16 cellular contexts compared by ENCODE assay signal in genomic region chr14:88849717-88850116, GRCh38. TPM values are rescaled to one million over a fixed set of nuclear protein-coding genes. Genes with fewer than 3 reads are reported as not detected.
A peak's percentile ranks its signal among the peaks of the same experiment; 100 is the strongest.
DNase-seq lines count a peak whose midpoint lies in the region; ATAC-seq and TF ChIP-seq lines count a peak whose summit lies in the region.
"Had no signal": no experiment of that assay in that cellular context is flagged by ENCODE, and none has a peak within 500 bp of the region (broad histone marks: within the 10 kb centered on the region; RNA-seq: fewer than 3 reads in every experiment).

No MANE protein-coding gene starts in this region.

- H2AFZ ChIP-seq in GM23248 (no peak overlapping the region), mammary epithelial cell (ENCODE audit: low read depth, low read length) (no peak overlapping the region)

- no TSS peak for BruUV-seq in mammary epithelial cell (replicated peaks; lab: Mats Ljungman, UMichigan)

- in situ Hi-C loops in GM23248 (cut with MboI) (no loop called here), mammary epithelial cell (cut with MboI; ENCODE audit: low sequenced_read_pairs in 2 of 2) (no loop called here)

- H3K9me3 ChIP-seq in GM23248 (ENCODE audit: low read depth) (no peaks in the 10 kb centered on the region), mammary epithelial cell (replicated peaks; ENCODE audit: insufficient read depth, low read length) (no peaks in the 10 kb centered on the region), right cardiac atrium (ENCODE audit: control insufficient read depth, low read length) (no peaks in the 10 kb centered on the region)

- H3K4me3 ChIP-seq in AG10803 (ENCODE audit: low read length) (no peak overlapping the region), GM23248 (no peak overlapping the region), mammary epithelial cell (replicated peaks in 1 of 3; ENCODE audit: insufficient read depth in 1 of 3, low read depth in 2 of 3, low read length in 3 of 3) (no peak overlapping the region), right cardiac atrium (ENCODE audit: low read length) (no peak overlapping the region)

- H3K27me3 ChIP-seq in GM23248 (replicated peaks; ENCODE audit: insufficient read depth) (no peaks in the 10 kb centered on the region), mammary epithelial cell (ENCODE audit: insufficient read depth, low read length) (no peaks in the 10 kb centered on the region), right cardiac atrium (ENCODE audit: control insufficient read depth, insufficient read depth) (no peaks in the 10 kb centered on the region)

- peak overlapping the region; percentile 10; the same call in 1 of the 2 replicates for H3K27ac ChIP-seq in GM23248
- H3K27ac ChIP-seq in mammary epithelial cell (ENCODE audit: insufficient read depth, low read depth, low read length): no peak overlapping the region
- H3K27ac ChIP-seq in right cardiac atrium (ENCODE audit: low read length): no peak overlapping the region

- intact Hi-C loops in mammary epithelial cell (cut with micrococcal nuclease): loop anchor here (2.0 kb wide), 1 partner anchor 25 kb away; the partner anchor contains the start of gene TTC8
- intact Hi-C loops in right cardiac atrium (cut with DNase I): no loop called here

- H4K20me1 ChIP-seq in GM23248 (ENCODE audit: insufficient read depth): no peaks in the 10 kb centered on the region
- no peaks in the 10 kb centered on the region for H4K20me1 ChIP-seq in mammary epithelial cell (ENCODE audit: insufficient read depth, low read length)

- H3K9ac ChIP-seq in GM23248 (no peak overlapping the region), mammary epithelial cell (ENCODE audit: insufficient read depth, low read length) (peak overlapping the region; percentile 6)

- peak; percentile 40 for DNase-seq in AG10803 (ENCODE audit: low read depth)
- DNase-seq in GM23248: peak; percentile 54
- DNase-seq in mammary epithelial cell: no peak
- peak; percentile 24 for DNase-seq in iris pigment epithelial cell (ENCODE audit: low read depth)
- DNase-seq in stimulated activated CD8-positive, alpha-beta memory T cell treated with anti-CD3 and anti-CD28 coated beads, Interleukin-4, amount 100 ng/mL, for 48 hours: no peak
- no peak for DNase-seq in dedifferentiated amniotic fluid mesenchymal stem cell (ENCODE audit: extremely low spot score)
- DNase-seq in right cardiac atrium: no peak
- DNase-seq in inferior parietal cortex (ENCODE audit: extremely low spot score): no peak
- DNase-seq: C1 segment of cervical spinal cord; NCI-H1092 treated with DMSO at 0.1 percent for 48 hours; NCI-H1694 treated with DMSO at 0.1 percent for 48 hours; NCI-H69; NK-92 treated with Interleukin-12 subunit alpha and Interleukin-12 subunit beta, amount 100 ng/mL, for 24 hours had no signal

- TF ChIP-seq CTCF in AG10803 (conservative IDR thresholded peaks at IDR 0.05; ENCODE audit: low read length) (no peak), mammary epithelial cell (conservative IDR thresholded peaks at IDR 0.05 in 1 of 2, IDR thresholded peaks at IDR 0.05 in 1 of 2; ENCODE audit: extremely low read depth in 1 of 2, insufficient read depth in 1 of 2, low read depth in 1 of 2, low read length in 2 of 2) (no peak)

- no peak for ATAC-seq in right cardiac atrium
- ATAC-seq: HCT116, Right ventricle myocardium inferior, SK-N-SH treated with all-trans-retinoic acid at 6 μM for 48 hours had no signal

- H3K4me1 ChIP-seq in GM23248 (ENCODE audit: insufficient read depth) (peaks cover 28% of the 10 kb centered on the region), mammary epithelial cell (ENCODE audit: insufficient read depth, low read length) (peaks cover 21% of the 10 kb centered on the region), right cardiac atrium (ENCODE audit: control insufficient read depth, insufficient read depth, low read length) (no peaks in the 10 kb centered on the region)

- H3F3A ChIP-seq in GM23248 (ENCODE audit: insufficient read depth): no peaks in the 10 kb centered on the region

- H3K9me2 ChIP-seq in GM23248 (ENCODE audit: insufficient read depth): no peaks in the 10 kb centered on the region

- peaks cover 4% of the 10 kb centered on the region for H3K36me3 ChIP-seq in GM23248 (ENCODE audit: low read depth)
- H3K36me3 ChIP-seq in mammary epithelial cell (ENCODE audit: insufficient read depth, low read length): peaks cover 6% of the 10 kb centered on the region

- dilution Hi-C loops in mammary epithelial cell (cut with HindIII; ENCODE audit: low sequenced_read_pairs): no loop called here

- H3K79me2 ChIP-seq in GM23248 (ENCODE audit: insufficient read depth) (no peaks in the 10 kb centered on the region), mammary epithelial cell (ENCODE audit: insufficient read depth, low read length) (no peaks in the 10 kb centered on the region)

- CTCF ChIA-PET in mammary epithelial cell (lab: Charles Lee; ENCODE audit: low non-redundant PET): no interaction called here

- whole genome bisulfite sequencing in GM23248 (ENCODE audit: low coverage in 1 of 2, low lambda C conversion rate in 2 of 2, missing lambda C conversion rate in 2 of 2), 2 experiments: 85 to 87% methylated on average over 2 of the region's 2 CpGs
- 87% methylated on average over 2 of the region's 2 CpGs for WGBS in mammary epithelial cell (ENCODE audit: low coverage, missing lambda C conversion rate)
- 80% methylated on average over 2 of the region's 2 CpGs for WGBS in right cardiac atrium

- H3K4me2 ChIP-seq in GM23248 (ENCODE audit: unreplicated experiment): peak overlapping the region; percentile 60
- no peak overlapping the region for H3K4me2 ChIP-seq in mammary epithelial cell (ENCODE audit: insufficient read depth, low read depth, low read length)

RNA-seq across cellular contexts. Expression of gene TTC8, which starts 25.3 kb away (rescaled TPM):
- total RNA-seq in GM23248 (2014; rRNA removed; shearing (Covaris generic)): 47.7 and 49.4 TPM in 2 replicates
- polyA plus RNA-seq in GM23248 (2016; fragmentation: Nextera tagmentation; extraction: Ambion mirVana) (37.7 and 38.3 TPM in 2 replicates), mammary epithelial cell (30.0 TPM), right cardiac atrium (7.4 TPM)
- total RNA-seq in mammary epithelial cell (10 to 100 TPM; 29.9 to 37.0 TPM), right cardiac atrium (10 to 100 TPM in 3 of 4 donors, 1 to 10 TPM in 1; 7.8 to 12.9 (median 11.6) TPM)
- 21.8 TPM for polyA minus RNA-seq in mammary epithelial cell

RNA-seq across cellular contexts. Expression of gene EML5, which starts 57.0 kb away (rescaled TPM):
- under 0.01 TPM in 1 of 2 replicates, not detected in the other for total RNA-seq in GM23248 (2014; rRNA removed; shearing (Covaris generic))
- 0.25 TPM in 1 of 2 replicates, not detected in the other for polyA plus RNA-seq in GM23248 (2016; fragmentation: Nextera tagmentation; extraction: Ambion mirVana)
- total RNA-seq in mammary epithelial cell: 1 to 10 TPM in 1 of 2 donors, under 1 TPM in 1; 0.33 to 2.7 TPM
- polyA plus RNA-seq in mammary epithelial cell: 0.69 TPM
- 1.2 TPM for polyA minus RNA-seq in mammary epithelial cell
- total RNA-seq in right cardiac atrium: under 1 TPM; 0.40 to 0.82 (median 0.51) TPM
- 0.14 TPM for polyA plus RNA-seq in right cardiac atrium

Comparison
In these comparisons a context has a peak if more than half of its experiments do, and no peak if none do; other contexts are left out.
1. DNase-seq: peak in AG10803 (single experiment), GM23248 (single experiment) and iris pigment epithelial cell (single experiment); none in mammary epithelial cell (single experiment), stimulated activated CD8-positive, alpha-beta memory T cell treated with anti-CD3 and anti-CD28 coated beads, Interleukin-4, amount 100 ng/mL, for 48 hours (single experiment), dedifferentiated amniotic fluid mesenchymal stem cell (single experiment), right cardiac atrium (0 of 3) and inferior parietal cortex (single experiment).